ENCODE assay signal across 3 cellular contexts in the genomic region with DNA sequence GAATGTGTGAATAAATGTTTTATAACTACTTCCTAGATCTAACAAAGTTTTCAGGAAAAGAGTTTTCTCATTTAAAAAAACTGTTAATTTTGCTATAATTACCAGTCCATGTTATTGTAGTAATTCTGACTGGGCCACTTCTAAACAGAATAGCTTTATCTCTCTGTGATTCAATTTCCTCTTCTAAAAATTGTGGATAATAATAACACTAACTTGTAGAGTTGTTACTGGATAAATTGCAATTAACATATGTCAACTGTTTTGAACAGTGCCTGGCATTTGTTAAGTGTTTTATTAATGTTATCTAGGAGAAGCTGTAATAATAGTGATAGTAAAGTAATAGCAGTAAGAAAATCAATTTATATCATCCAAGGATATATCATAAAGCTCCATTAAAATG.
TF ChIP-seq lines count a peak whose summit lies in the region.

No MANE protein-coding gene starts in this region.

TF ChIP-seq in IMR-90, 13 proteins besides CTCF, POLR2A, EP300 and RAD21:
- TF ChIP-seq MXI1 (IDR thresholded peaks at IDR 0.05; ENCODE audit: borderline replicate concordance, low read depth, low read length) = no peak
- no peak for TF ChIP-seq BHLHE40 (IDR thresholded peaks at IDR 0.05; ENCODE audit: low read depth, low read length)
- TF ChIP-seq RFX5 (IDR thresholded peaks at IDR 0.05; ENCODE audit: low read depth, low read length) = no peak
- TF ChIP-seq SMC3 (IDR thresholded peaks at IDR 0.05; ENCODE audit: low read depth, low read length) = no peak
- TF ChIP-seq CHD1 (IDR thresholded peaks at IDR 0.05; ENCODE audit: low read depth, low read length) = no peak

TF ChIP-seq in K562, 482 proteins besides CTCF, POLR2A, EP300 and RAD21:
- TF ChIP-seq GTF2E2 (tag; IDR thresholded peaks at IDR 0.05) = 0 out of 2 replicates have a peak, but pooled peaks have one; percentile 29
- TF ChIP-seq STAG1 (CRISPR knock-in tag; IDR thresholded peaks at IDR 0.05; ENCODE audit: borderline replicate concordance) = no peak

TF ChIP-seq in SK-N-SH, 30 proteins besides CTCF, POLR2A, EP300 and RAD21:
- no peak for TF ChIP-seq JUND (IDR thresholded peaks at IDR 0.05)
- TF ChIP-seq, protein P1, sequence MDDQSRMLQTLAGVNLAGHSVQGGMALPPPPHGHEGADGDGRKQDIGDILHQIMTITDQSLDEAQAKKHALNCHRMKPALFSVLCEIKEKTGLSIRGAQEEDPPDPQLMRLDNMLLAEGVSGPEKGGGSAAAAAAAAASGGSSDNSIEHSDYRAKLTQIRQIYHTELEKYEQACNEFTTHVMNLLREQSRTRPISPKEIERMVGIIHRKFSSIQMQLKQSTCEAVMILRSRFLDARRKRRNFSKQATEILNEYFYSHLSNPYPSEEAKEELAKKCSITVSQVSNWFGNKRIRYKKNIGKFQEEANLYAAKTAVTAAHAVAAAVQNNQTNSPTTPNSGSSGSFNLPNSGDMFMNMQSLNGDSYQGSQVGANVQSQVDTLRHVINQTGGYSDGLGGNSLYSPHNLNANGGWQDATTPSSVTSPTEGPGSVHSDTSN (IDR thresholded peaks at IDR 0.05) = no peak
